ENCODE assay signal across 9 cellular contexts in genomic region chr12:4289334-4289878, GRCh38. TPM values are rescaled to one million over a fixed set of nuclear protein-coding genes. Genes with fewer than 3 reads are reported as not detected.
DNase-seq lines count a peak whose midpoint lies in the region; ATAC-seq, FAIRE-seq and TF ChIP-seq lines count a peak whose summit lies in the region.
"Had no signal": no experiment of that assay in that cellular context is flagged by ENCODE, and none has a peak within 500 bp of the region (broad histone marks: within the 10 kb centered on the region; RNA-seq: fewer than 3 reads in every experiment).

No MANE protein-coding gene starts in this region.

- no peaks in the 10 kb centered on the region for H3K9me3 ChIP-seq in kidney (ENCODE audit: control insufficient read depth in 1 of 2, low read length in 2 of 2)
- no peaks in the 10 kb centered on the region for H3K9me3 ChIP-seq in prostate gland

- peaks cover 46% of the 10 kb centered on the region for H3K36me3 ChIP-seq in rectal smooth muscle tissue (ENCODE audit: control insufficient read depth, insufficient read depth, low read length)
- no peaks in the 10 kb centered on the region for H3K36me3 ChIP-seq in kidney (ENCODE audit: control insufficient read depth in 1 of 2, insufficient read depth in 2 of 2, low read length in 2 of 2)
- H3K36me3 ChIP-seq in prostate gland: no peaks in the 10 kb centered on the region

- FAIRE-seq in kidney (lab: Jason Lieb, UNC): no peak
- FAIRE-seq: G401.6 had no signal

- H3K4me1 Mint-ChIP-seq in immature natural killer cell: peaks cover 74 to 95% of the 10 kb centered on the region in 2 donors

- 48% methylated on average over 15 of the region's 15 CpGs for WGBS in prostate gland

- peak; percentile 10 for TF ChIP-seq POLR2A in GM19193 (IDR thresholded peaks at IDR 0.05; ENCODE audit: extremely low read depth, insufficient read depth, insufficient read length)
- no peak for TF ChIP-seq POLR2A in prostate gland (IDR thresholded peaks at IDR 0.05)

- H3K27me3 ChIP-seq in rectal smooth muscle tissue (ENCODE audit: control insufficient read depth, insufficient read depth, low read length) (no peaks in the 10 kb centered on the region), prostate gland (replicated peaks; ENCODE audit: insufficient read depth) (peaks cover 2% of the 10 kb centered on the region)

- DNase-seq in SIG-M5 (lab: John Stamatoyannopoulos, UW) (peak; percentile 50), Right ventricle myocardium superior (no peak), kidney (no peak), immature natural killer cell (no peak), prostate gland (ENCODE audit: low spot score) (no peak)

- H3K27me3 Mint-ChIP-seq in immature natural killer cell (ENCODE audit: low read depth in 3 of 3): peaks cover 0 to 10% (median 4%) of the 10 kb centered on the region in 3 donors

- H3K4me1 ChIP-seq in rectal smooth muscle tissue (ENCODE audit: control insufficient read depth, insufficient read depth, low read length) (peaks cover 63% of the 10 kb centered on the region), kidney (ENCODE audit: control insufficient read depth in 1 of 2, insufficient read depth in 1 of 2, low read depth in 1 of 2, low read length in 2 of 2) (no peaks in the 10 kb centered on the region), prostate gland (replicated peaks) (no peaks in the 10 kb centered on the region)

- peaks cover 7 to 71% (median 19%) of the 10 kb centered on the region in 3 donors for H3K36me3 Mint-ChIP-seq in immature natural killer cell

- ATAC-seq in Right ventricle myocardium superior (ENCODE audit: poor library complexity): peak; percentile 25
- no peak for ATAC-seq in HG03571 (IDR thresholded peaks at IDR 0.05; ENCODE audit: unreplicated experiment)

- H3K4me3 ChIP-seq in rectal smooth muscle tissue (ENCODE audit: low read length) (no peak overlapping the region), kidney (ENCODE audit: low read length in 2 of 2) (no peak overlapping the region), prostate gland (no peak overlapping the region)

- H3K9ac ChIP-seq in rectal smooth muscle tissue (ENCODE audit: low read length): no peak overlapping the region
- no peak overlapping the region for H3K9ac ChIP-seq in kidney (ENCODE audit: low read length in 2 of 2)

- H3K27ac Mint-ChIP-seq in immature natural killer cell: peak overlapping the region in 3 of 6 donors; percentile 40 to 56 (median 40)

- H3K27ac ChIP-seq in rectal smooth muscle tissue (ENCODE audit: low read depth, low read length): peak overlapping the region; percentile 84
- no peak overlapping the region for H3K27ac ChIP-seq in kidney (ENCODE audit: low read depth in 2 of 2, low read length in 2 of 2)
- peak overlapping the region in 1 of 2 donors; percentile 43 for H3K27ac ChIP-seq in prostate gland

- H3K4me3 Mint-ChIP-seq in immature natural killer cell: no peak overlapping the region

- no peak for TF ChIP-seq CTCF in kidney (IDR thresholded peaks at IDR 0.05; ENCODE audit: borderline replicate concordance, extremely low read depth, insufficient read depth)
- no peak for TF ChIP-seq CTCF in prostate gland (IDR thresholded peaks at IDR 0.05)

- H3K9me3 Mint-ChIP-seq in immature natural killer cell: no peaks in the 10 kb centered on the region

- intact Hi-C loops in Right ventricle myocardium superior (cut with DNase I) (no loop called here), kidney (cut with DNase I) (loop anchor here (10.0 kb wide), 1 partner anchor 295 kb away; no protein-coding TSS in a partner anchor), prostate gland (cut with DNase I) (no loop called here)

RNA-seq across cellular contexts. Expression of gene CCND2, which starts 15.8 kb away (rescaled TPM):
- total RNA-seq in Right ventricle myocardium superior: 206 TPM
- total RNA-seq in kidney: 94.4 TPM
- 3.3 TPM for polyA plus RNA-seq in kidney (ENCODE audit: insufficient read depth, low read depth, low replicate concordance)
- 10 to 100 TPM; 47.5 to 83.3 (median 71.4) TPM for polyA plus RNA-seq in immature natural killer cell
- total RNA-seq in prostate gland: 10 to 100 TPM; 31.6 to 46.1 TPM

RNA-seq across cellular contexts. Expression of gene TIGAR, which starts 31.6 kb away (rescaled TPM):
- 13.6 TPM for total RNA-seq in Right ventricle myocardium superior
- total RNA-seq in kidney: 11.8 TPM
- 3.6 TPM for polyA plus RNA-seq in kidney (ENCODE audit: insufficient read depth, low read depth, low replicate concordance)
- polyA plus RNA-seq in immature natural killer cell: 1 to 10 TPM; 2.1 to 8.9 (median 4.3) TPM
- 1 to 10 TPM; 1.9 to 6.6 TPM for total RNA-seq in prostate gland
